In genomic region chr5:56396634-56397033, GRCh38 we compare ENCODE assay signal across 19 cellular contexts.
DNase-seq lines count a peak whose midpoint lies in the region; ATAC-seq, FAIRE-seq and TF ChIP-seq lines count a peak whose summit lies in the region.
"Had no signal": no experiment of that assay in that cellular context is flagged by ENCODE, and none has a peak within 500 bp of the region (broad histone marks: within the 10 kb centered on the region; RNA-seq: fewer than 3 reads in every experiment).

No MANE protein-coding gene starts in this region.

- H3K27ac Mint-ChIP-seq in astrocyte (ENCODE audit: unreplicated experiment) (no peak overlapping the region), glutamatergic neuron (ENCODE audit: unreplicated experiment) (peak overlapping the region; percentile 3)
- H3K27ac Mint-ChIP-seq: B cell; CD4-positive, alpha-beta T cell; CD8-positive, alpha-beta T cell had no signal

- no peaks in the 10 kb centered on the region for H3K36me3 ChIP-seq in HepG2 (replicated peaks in 1 of 2; ENCODE audit: control insufficient read depth in 1 of 2, insufficient read depth in 2 of 2, low read length in 2 of 2)
- no peaks in the 10 kb centered on the region for H3K36me3 ChIP-seq in right lobe of liver
- no peaks in the 10 kb centered on the region for H3K36me3 ChIP-seq in astrocyte (ENCODE audit: insufficient read depth, low read length)
- H3K36me3 ChIP-seq in small intestine (ENCODE audit: control insufficient read depth in 2 of 2, insufficient read depth in 2 of 2, low read length in 2 of 2) = no peaks in the 10 kb centered on the region

- H3K27ac ChIP-seq in HepG2 (ENCODE audit: extremely low read length, insufficient read depth, low read length) (no peak overlapping the region), right lobe of liver (no peak overlapping the region), astrocyte (ENCODE audit: low read depth, low read length) (no peak overlapping the region), small intestine (ENCODE audit: low read depth in 1 of 2, low read length in 1 of 2) (no peak overlapping the region)
- H3K27ac ChIP-seq: 22Rv1; A549; BLaER1 treated with 17β-estradiol and CSF1 and Interleukin-3, amounts not matched to agents 10 nM and 100 nM; C4-2B had no signal

- no peak overlapping the region for H3K4me3 ChIP-seq in HepG2 (replicated peaks in 1 of 3; ENCODE audit: insufficient read depth in 1 of 3, low read depth in 2 of 3, low read length in 3 of 3)
- no peak overlapping the region for H3K4me3 ChIP-seq in right lobe of liver
- H3K4me3 ChIP-seq in astrocyte (ENCODE audit: insufficient read depth, low read depth, low read length) = no peak overlapping the region
- H3K4me3 ChIP-seq in small intestine (ENCODE audit: low read depth in 1 of 2, low read length in 2 of 2) = no peak overlapping the region
- H3K4me3 ChIP-seq: A549; BLaER1 treated with 17β-estradiol and CSF1 and Interleukin-3, amounts not matched to agents 10 nM and 100 nM had no signal

- no peak for TF ChIP-seq RAD21 in HepG2 (CRISPR knock-in tag; IDR thresholded peaks at IDR 0.05)

- no peak for FAIRE-seq in HepG2 (lab: Jason Lieb, UNC)
- peak; percentile 47 for FAIRE-seq in astrocyte (lab: Jason Lieb, UNC)
- FAIRE-seq in small intestine (lab: Jason Lieb, UNC) = peak; percentile 53
- FAIRE-seq: GM12891 had no signal

- no peak for ATAC-seq in HepG2
- ATAC-seq in right lobe of liver = no peak
- ATAC-seq in HG02840 (IDR thresholded peaks at IDR 0.05; ENCODE audit: low FRiP score, unreplicated experiment) = no peak
- ATAC-seq: A549; CD8-positive, alpha-beta T cell had no signal

- peaks cover 2% of the 10 kb centered on the region for H3K36me3 Mint-ChIP-seq in astrocyte (ENCODE audit: low read depth, unreplicated experiment)
- peaks cover 32% of the 10 kb centered on the region for H3K36me3 Mint-ChIP-seq in glutamatergic neuron (ENCODE audit: unreplicated experiment)

- no peak overlapping the region for H2AFZ ChIP-seq in HepG2 (ENCODE audit: low read length)
- H2AFZ ChIP-seq in astrocyte (ENCODE audit: low read depth, low read length) = no peak overlapping the region

- H3K4me2 ChIP-seq in HepG2 (ENCODE audit: low read depth, low read length) = no peak overlapping the region
- no peak overlapping the region for H3K4me2 ChIP-seq in astrocyte (ENCODE audit: low read length)
- H3K4me2 ChIP-seq: A549; BLaER1 treated with 17β-estradiol and CSF1 and Interleukin-3, amounts not matched to agents 10 nM and 100 nM had no signal

- H3K27me3 ChIP-seq in HepG2 (ENCODE audit: control insufficient read depth in 1 of 2, insufficient read depth in 2 of 2, low read length in 2 of 2) (no peaks in the 10 kb centered on the region), right lobe of liver (no peaks in the 10 kb centered on the region), astrocyte (ENCODE audit: insufficient read depth, low read length) (no peaks in the 10 kb centered on the region), small intestine (ENCODE audit: control insufficient read depth in 2 of 2, insufficient read depth in 2 of 2, low read length in 2 of 2) (no peaks in the 10 kb centered on the region)
- H3K27me3 ChIP-seq: BLaER1 treated with 17β-estradiol and CSF1 and Interleukin-3, amounts not matched to agents 10 nM and 100 nM had no signal

- H3K4me1 ChIP-seq in HepG2 (ENCODE audit: insufficient read depth, low read length) (no peaks in the 10 kb centered on the region), right lobe of liver (no peaks in the 10 kb centered on the region), astrocyte (ENCODE audit: insufficient read depth, low read length) (no peaks in the 10 kb centered on the region), small intestine (ENCODE audit: control insufficient read depth in 2 of 2, insufficient read depth in 1 of 2, low read depth in 1 of 2, low read length in 1 of 2) (no peaks in the 10 kb centered on the region)
- H3K4me1 ChIP-seq: A549 had no signal

- no TSS peak for BruUV-seq in HepG2 (replicated peaks; lab: Mats Ljungman, UMichigan)

- POLR2A ChIA-PET in HepG2 (lab: Yijun Ruan, JAX) = no interaction called here

- H3K9ac ChIP-seq in HepG2 (ENCODE audit: insufficient read depth, low read depth, low read length) (no peak overlapping the region), astrocyte (ENCODE audit: low read length) (no peak overlapping the region)
- H3K9ac ChIP-seq: BLaER1 treated with 17β-estradiol and CSF1 and Interleukin-3, amounts not matched to agents 10 nM and 100 nM had no signal

- TF ChIP-seq CTCF in HepG2 (CRISPR knock-in tag; IDR thresholded peaks at IDR 0.05) (no peak), right lobe of liver (IDR thresholded peaks at IDR 0.05) (no peak), astrocyte (IDR thresholded peaks at IDR 0.05; ENCODE audit: insufficient read depth, low read depth, low read length) (no peak), glutamatergic neuron (IDR thresholded peaks at IDR 0.05; ENCODE audit: partially characterized antibody, unreplicated experiment) (no peak)

- H3K9me3 Mint-ChIP-seq in astrocyte (ENCODE audit: unreplicated experiment) (peaks cover 7% of the 10 kb centered on the region), glutamatergic neuron (ENCODE audit: unreplicated experiment) (peaks cover 9% of the 10 kb centered on the region)

- in situ Hi-C loops in HepG2 (cut with HindIII; ENCODE audit: extremely low pct_ligation_motif_present, low pct_unique_long_range_greater_than_20kb) = no loop called here
- in situ Hi-C loops in KBM-7 (cut with MboI; ENCODE audit: low pct_unique_long_range_greater_than_20kb, low sequenced_read_pairs) = no loop called here

- H4K20me1 ChIP-seq in HepG2 (ENCODE audit: insufficient read depth, low read length) = no peaks in the 10 kb centered on the region
- no peaks in the 10 kb centered on the region for H4K20me1 ChIP-seq in astrocyte (ENCODE audit: insufficient read depth, low read length)
- H4K20me1 ChIP-seq: BLaER1 treated with 17β-estradiol and CSF1 and Interleukin-3, amounts not matched to agents 10 nM and 100 nM had no signal

- intact Hi-C loops in HepG2 (cut with micrococcal nuclease; ENCODE audit: unreplicated experiment) = no loop called here
- intact Hi-C loops in right lobe of liver (cut with DNase I) = no loop called here

- no peak overlapping the region for H3K4me3 Mint-ChIP-seq in astrocyte (ENCODE audit: unreplicated experiment)
- no peak overlapping the region for H3K4me3 Mint-ChIP-seq in glutamatergic neuron (ENCODE audit: unreplicated experiment)
- H3K4me3 Mint-ChIP-seq: B cell; CD4-positive, alpha-beta T cell; CD8-positive, alpha-beta T cell had no signal

- CTCF ChIA-PET in HepG2 (lab: Yijun Ruan, JAX; ENCODE audit: low intra/inter-chr PET ratio, low total read pairs) = no interaction called here

- TF ChIP-seq POLR2A in HepG2 (IDR thresholded peaks at IDR 0.05; ENCODE audit: insufficient read depth in 1 of 2, low read depth in 2 of 2, low read length in 2 of 2) = no peak
- no peak for TF ChIP-seq POLR2A in right lobe of liver (IDR thresholded peaks at IDR 0.05)

- no peak for TF ChIP-seq EP300 in HepG2 (IDR thresholded peaks at IDR 0.05; ENCODE audit: low read depth in 2 of 2, low read length in 2 of 2)
- TF ChIP-seq EP300 in HepG2 (CRISPR knock-in tag; IDR thresholded peaks at IDR 0.05; ENCODE audit: borderline replicate concordance) = no peak

- no peaks in the 10 kb centered on the region for H3K79me2 ChIP-seq in HepG2 (ENCODE audit: insufficient read depth, low read length)
- H3K79me2 ChIP-seq in astrocyte (ENCODE audit: insufficient read depth, low read length) = no peaks in the 10 kb centered on the region

- peaks cover 18% of the 10 kb centered on the region for H3K9me3 ChIP-seq in HepG2 (ENCODE audit: low read length)
- peaks cover 0 to 3% (median 0%) of the 10 kb centered on the region in 4 donors for H3K9me3 ChIP-seq in right lobe of liver
- H3K9me3 ChIP-seq in astrocyte (ENCODE audit: insufficient read depth, low read depth, low read length) = peaks cover 3% of the 10 kb centered on the region
- H3K9me3 ChIP-seq in small intestine (ENCODE audit: control insufficient read depth, low read depth) = no peaks in the 10 kb centered on the region

- H3K4me1 Mint-ChIP-seq in astrocyte (ENCODE audit: low read depth, unreplicated experiment) (no peaks in the 10 kb centered on the region), glutamatergic neuron (ENCODE audit: low read depth, unreplicated experiment) (no peaks in the 10 kb centered on the region)

- no peak for DNase-seq in HepG2 (ENCODE audit: low spot score)
- no peak for DNase-seq in right lobe of liver
- DNase-seq in astrocyte (ENCODE audit: low read depth) = no peak
- DNase-seq in glutamatergic neuron = no peak
- DNase-seq in small intestine = no peak
- no peak for DNase-seq in KBM-7
- no peak for DNase-seq in activated CD4-positive, alpha-beta T cell treated with anti-CD3 and anti-CD28 coated beads, Interleukin-2, amount 50 U/mL, for 1 hour
- DNase-seq: AML-193; CD4-positive, alpha-beta T cell; CD8-positive, alpha-beta T cell; DMS79 treated with DMSO at 0.1 percent for 48 hours; GF-D8 had no signal

- H3K27me3 Mint-ChIP-seq in astrocyte (ENCODE audit: low read depth, unreplicated experiment) (no peaks in the 10 kb centered on the region), glutamatergic neuron (ENCODE audit: unreplicated experiment) (peaks cover 4% of the 10 kb centered on the region)
- H3K27me3 Mint-ChIP-seq: B cell; CD4-positive, alpha-beta T cell had no signal

TF ChIP-seq in HepG2, 621 proteins besides CTCF, POLR2A, EP300 and RAD21:
- TF ChIP-seq ZNF615 (CRISPR knock-in tag; IDR thresholded peaks at IDR 0.05; ENCODE audit: borderline replicate concordance) = no peak
- TF ChIP-seq ZFP1 (CRISPR knock-in tag; IDR thresholded peaks at IDR 0.05) = peak; percentile 98; the same call in 1 of the 2 replicates
